Comparison of ENCODE assay signal across 8 cellular contexts in the genomic region with DNA sequence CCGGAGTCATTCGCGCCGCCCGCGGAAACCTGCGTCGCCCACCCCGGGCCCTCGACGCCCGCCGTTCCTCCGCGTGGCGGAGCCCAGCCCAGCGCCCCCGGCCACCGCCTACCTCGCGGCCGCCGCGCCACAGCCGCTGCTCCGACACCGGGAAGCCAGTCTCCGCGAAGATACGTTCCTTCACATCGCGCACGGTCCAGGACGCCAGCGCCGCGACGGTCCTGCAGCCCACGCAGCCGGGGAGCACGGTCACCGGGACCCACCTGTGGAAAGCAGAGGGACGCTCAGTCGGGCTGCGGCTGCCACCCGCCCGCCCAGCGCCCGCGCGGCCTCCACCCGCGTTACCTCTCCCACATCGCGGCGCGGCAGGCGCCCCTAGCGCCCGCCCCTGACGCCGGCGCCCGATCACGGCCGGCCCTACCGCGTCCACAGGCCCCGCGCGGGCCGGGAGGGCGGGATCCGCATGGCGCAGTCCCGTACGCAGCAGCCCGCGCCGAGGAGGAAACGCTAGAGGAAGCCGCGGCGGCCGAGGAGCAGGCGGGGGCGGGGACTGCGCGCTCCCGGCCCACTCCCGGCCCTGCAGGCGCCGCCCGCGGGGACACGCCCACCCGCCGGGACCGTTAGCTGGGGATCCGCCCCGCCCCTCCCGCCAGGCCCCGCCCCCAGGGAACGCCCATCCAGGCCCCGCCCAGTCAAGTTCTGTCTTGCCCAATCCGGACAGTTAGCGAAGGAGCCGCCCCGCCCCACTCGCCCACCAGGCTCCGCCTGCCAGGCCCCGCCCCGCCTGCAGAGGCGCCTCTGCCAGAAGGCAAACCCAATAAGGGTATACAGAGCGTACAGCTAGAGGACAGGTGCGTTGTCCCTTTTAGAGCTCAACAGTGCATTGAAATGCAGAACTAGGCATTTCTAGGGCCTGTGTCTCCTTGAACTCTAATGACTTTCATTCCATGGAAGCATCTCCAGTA. TPM values are rescaled to one million over a fixed set of nuclear protein-coding genes. Genes with fewer than 3 reads are reported as not detected.
DNase-seq lines count a peak whose midpoint lies in the region; ATAC-seq and TF ChIP-seq lines count a peak whose summit lies in the region.

No MANE protein-coding gene starts in this region.

- H3K4me3 ChIP-seq in GM12875 (ENCODE audit: low read depth, low read length) (peak overlapping the region; percentile 92), left ventricle myocardium inferior (peak overlapping the region; percentile 88)

- peak overlapping the region; percentile 68 for H3K4me3 Mint-ChIP-seq in progenitor cell of endocrine pancreas (ENCODE audit: low read depth)

- TF ChIP-seq CTCF in GM12875 (IDR thresholded peaks at IDR 0.05; ENCODE audit: borderline replicate concordance, insufficient read depth, low read depth, low read length) (no peak), left ventricle myocardium inferior (IDR thresholded peaks at IDR 0.05; ENCODE audit: borderline replicate concordance) (peak; percentile 55), progenitor cell of endocrine pancreas (IDR thresholded peaks at IDR 0.05; ENCODE audit: unreplicated experiment) (peak; percentile 52)

- H3K9me3 Mint-ChIP-seq in progenitor cell of endocrine pancreas (ENCODE audit: low read depth) = no peaks in the 10 kb centered on the region

- H3K4me1 Mint-ChIP-seq in progenitor cell of endocrine pancreas (ENCODE audit: low read depth) = no peaks in the 10 kb centered on the region

- intact Hi-C loops in left ventricle myocardium inferior (cut with micrococcal nuclease) = no loop called here

- peak; percentile 60 for DNase-seq in NCI-H128 (lab: John Stamatoyannopoulos, UW; ENCODE audit: unreplicated experiment)
- peak; percentile 90 for DNase-seq in SW480 (ENCODE audit: low spot score)
- DNase-seq in amniotic epithelial cell (ENCODE audit: low read depth) = peak; percentile 87
- peak; percentile 98 for DNase-seq in left ventricle myocardium inferior
- DNase-seq in progenitor cell of endocrine pancreas (ENCODE audit: low spot score, unreplicated experiment) = peak; percentile 89
- DNase-seq in ureter (ENCODE audit: low spot score) = peak; percentile 97

- H3K27ac ChIP-seq in left ventricle myocardium inferior (replicated peaks) = peak overlapping the region; percentile 94

- no peaks in the 10 kb centered on the region for H3K27me3 ChIP-seq in left ventricle myocardium inferior (ENCODE audit: low read depth)

- peaks cover 10% of the 10 kb centered on the region for H3K27me3 Mint-ChIP-seq in progenitor cell of endocrine pancreas

- peaks cover 8% of the 10 kb centered on the region for H3K36me3 ChIP-seq in left ventricle myocardium inferior

- no peak overlapping the region for H3K27ac Mint-ChIP-seq in progenitor cell of endocrine pancreas

- ATAC-seq in HG02759 (IDR thresholded peaks at IDR 0.05; ENCODE audit: unreplicated experiment) = peak; percentile 85

- peaks cover 55% of the 10 kb centered on the region for H3K4me1 ChIP-seq in left ventricle myocardium inferior

- no peaks in the 10 kb centered on the region for H3K9me3 ChIP-seq in left ventricle myocardium inferior (replicated peaks)

- peaks cover 3% of the 10 kb centered on the region for H3K36me3 Mint-ChIP-seq in progenitor cell of endocrine pancreas (ENCODE audit: insufficient read depth)

RNA-seq across cellular contexts. Expression of a gene that starts 58.2 kb away (rescaled TPM):
- total RNA-seq in left ventricle myocardium inferior (9.4 TPM), progenitor cell of endocrine pancreas (7.1 and 9.3 TPM in 2 replicates), ureter (16.2 TPM)

Comparison
In these comparisons a context has a peak if more than half of its experiments do, and no peak if none do; other contexts are left out.
1. Peak in every context shown above with its lines: DNase-seq, ATAC-seq, H3K4me3 ChIP-seq and H3K27ac ChIP-seq.